Comparison of ENCODE assay signal across 8 cellular contexts in the genomic region with DNA sequence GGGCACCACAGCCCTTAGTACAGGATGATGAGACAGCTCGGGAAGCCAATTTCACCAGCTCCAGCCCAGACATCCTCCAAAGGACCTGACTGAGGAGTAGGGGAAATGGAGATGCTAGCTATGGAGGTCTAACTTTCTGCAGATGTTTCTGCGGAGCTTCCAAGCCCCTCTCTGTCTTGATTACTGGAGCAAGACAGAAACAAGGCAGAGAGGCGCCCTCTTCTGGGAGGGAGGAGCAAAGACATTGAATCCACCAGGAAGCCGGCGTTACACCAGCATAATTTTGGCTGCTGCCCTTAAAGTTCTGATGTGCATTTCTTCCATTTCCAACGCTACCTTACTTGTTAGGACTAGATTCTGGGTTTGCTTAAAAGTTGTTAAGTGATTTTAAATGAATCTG.
A peak's percentile ranks its signal among the peaks of the same experiment; 100 is the strongest.
DNase-seq lines count a peak whose midpoint lies in the region; ATAC-seq, FAIRE-seq and TF ChIP-seq lines count a peak whose summit lies in the region.

No MANE protein-coding gene starts in this region.

- H3K9me3 ChIP-seq in HUES48 (ENCODE audit: control insufficient read depth, insufficient read depth, low read length): no peaks in the 10 kb centered on the region
- H3K9me3 ChIP-seq in SU-DHL-6 (ENCODE audit: insufficient read depth, low read length): no peaks in the 10 kb centered on the region
- no peaks in the 10 kb centered on the region for H3K9me3 ChIP-seq in HepG2 (ENCODE audit: low read length)

- 0 out of 2 replicates have a peak overlapping the region, but pooled peaks have one; percentile 25 for H3K4me3 ChIP-seq in HUES48 (ENCODE audit: low read depth, low read length)
- no peak overlapping the region for H3K4me3 ChIP-seq in SU-DHL-6 (ENCODE audit: insufficient read depth, low read length, poor library complexity, severe bottlenecking)
- no peak overlapping the region for H3K4me3 ChIP-seq in HepG2 (replicated peaks in 1 of 3; ENCODE audit: insufficient read depth in 1 of 3, low read depth in 2 of 3, low read length in 3 of 3)

- H3K27me3 ChIP-seq in HUES48 (ENCODE audit: control insufficient read depth, insufficient read depth, low read length): peaks cover 97% of the 10 kb centered on the region
- no peaks in the 10 kb centered on the region for H3K27me3 ChIP-seq in SU-DHL-6 (ENCODE audit: low read length)
- peaks cover 7 to 52% of the 10 kb centered on the region in 2 experiments; a peak in 4 of 5 replicates for H3K27me3 ChIP-seq in HepG2 (ENCODE audit: control insufficient read depth in 1 of 2, insufficient read depth in 2 of 2, low read length in 2 of 2)

- no peak for TF ChIP-seq POLR2A in HepG2 (IDR thresholded peaks at IDR 0.05; ENCODE audit: insufficient read depth in 1 of 2, low read depth in 2 of 2, low read length in 2 of 2)

- CTCF ChIA-PET in HepG2 (lab: Yijun Ruan, JAX; ENCODE audit: low intra/inter-chr PET ratio, low total read pairs): interaction anchor here (1.7 kb wide), 1 partner anchor 68 kb away, joined by 11 read pairs; no protein-coding TSS in a partner anchor

- peak; percentile 70 for ATAC-seq in HepG2

- H3K9me2 ChIP-seq in SU-DHL-6 (replicated peaks; ENCODE audit: insufficient read depth, low read length): no peaks in the 10 kb centered on the region

- no peaks in the 10 kb centered on the region for H3F3A ChIP-seq in SU-DHL-6 (ENCODE audit: insufficient read depth)

- POLR2A ChIA-PET in HepG2 (lab: Yijun Ruan, JAX): no interaction called here

- 5% methylated on average over 6 of the region's 6 CpGs for WGBS in HepG2 (ENCODE audit: low lambda C conversion rate)

- TF ChIP-seq RAD21 in HepG2 (CRISPR knock-in tag; IDR thresholded peaks at IDR 0.05): 0 out of 2 replicates have a peak, but pooled peaks have one; percentile 26

- no peak overlapping the region for H3K9ac ChIP-seq in HUES48 (ENCODE audit: low read depth, low read length)
- no peak overlapping the region for H3K9ac ChIP-seq in SU-DHL-6 (ENCODE audit: low read length)
- H3K9ac ChIP-seq in HepG2 (ENCODE audit: insufficient read depth, low read depth, low read length): no peak overlapping the region

- H3K79me2 ChIP-seq in SU-DHL-6 (ENCODE audit: insufficient read depth, low read length) (no peaks in the 10 kb centered on the region), HepG2 (ENCODE audit: insufficient read depth, low read length) (no peaks in the 10 kb centered on the region)

- TF ChIP-seq CTCF in SU-DHL-6 (IDR thresholded peaks at IDR 0.05; ENCODE audit: insufficient read depth, low read length, poor library complexity, severe bottlenecking) (peak; percentile 63), HepG2 (CRISPR knock-in tag; IDR thresholded peaks at IDR 0.05) (peak; percentile 72)

- H3K27ac ChIP-seq in HUES48 (ENCODE audit: low read depth, low read length): no peak overlapping the region
- no peak overlapping the region for H3K27ac ChIP-seq in SU-DHL-6 (ENCODE audit: low read depth, low read length)
- no peak overlapping the region for H3K27ac ChIP-seq in HepG2 (ENCODE audit: extremely low read length, insufficient read depth, low read length)

- H2AFZ ChIP-seq in SU-DHL-6 (ENCODE audit: low read depth, low read length, severe bottlenecking) (no peak overlapping the region), HepG2 (ENCODE audit: low read length) (no peak overlapping the region)

- H3K4me1 ChIP-seq in HUES48 (ENCODE audit: control insufficient read depth, insufficient read depth, low read length): peaks cover 23% of the 10 kb centered on the region
- no peaks in the 10 kb centered on the region for H3K4me1 ChIP-seq in HepG2 (ENCODE audit: insufficient read depth, low read length)

- H4K20me1 ChIP-seq in SU-DHL-6 (ENCODE audit: low read depth, low read length) (no peaks in the 10 kb centered on the region), HepG2 (ENCODE audit: insufficient read depth, low read length) (peaks cover 4% of the 10 kb centered on the region; the same call in 1 of the 2 replicates)

- in situ Hi-C loops in G401 (cut with HindIII; ENCODE audit: low sequenced_read_pairs): loop anchor here (5.0 kb wide), 1 partner anchor 71 kb away; no protein-coding TSS in a partner anchor
- in situ Hi-C loops in HepG2 (cut with HindIII; ENCODE audit: extremely low pct_ligation_motif_present, low pct_unique_long_range_greater_than_20kb): loop anchor here (5.0 kb wide), 1 partner anchor 71 kb away; no protein-coding TSS in a partner anchor

- FAIRE-seq in HepG2 (lab: Jason Lieb, UNC): peak; percentile 36

- H3K36me3 ChIP-seq in HUES48 (ENCODE audit: control insufficient read depth, insufficient read depth, low read length) (no peaks in the 10 kb centered on the region), SU-DHL-6 (ENCODE audit: low read length) (no peaks in the 10 kb centered on the region), HepG2 (replicated peaks in 1 of 2; ENCODE audit: control insufficient read depth in 1 of 2, insufficient read depth in 2 of 2, low read length in 2 of 2) (no peaks in the 10 kb centered on the region)

- no TSS peak for BruUV-seq in HepG2 (replicated peaks; lab: Mats Ljungman, UMichigan)

- TF ChIP-seq EP300 in HepG2 (IDR thresholded peaks at IDR 0.05; ENCODE audit: low read depth in 2 of 2, low read length in 2 of 2) (no peak), HepG2 (CRISPR knock-in tag; IDR thresholded peaks at IDR 0.05; ENCODE audit: borderline replicate concordance) (no peak)

- H3K4me2 ChIP-seq in SU-DHL-6 (ENCODE audit: low read depth, low read length, poor library complexity, severe bottlenecking): no peak overlapping the region
- no peak overlapping the region for H3K4me2 ChIP-seq in HepG2 (ENCODE audit: low read depth, low read length)

- DNase-seq in G401 (ENCODE audit: low spot score): peak; percentile 47
- DNase-seq in HepG2 (ENCODE audit: low spot score): peak; percentile 27
- no peak for DNase-seq in cerebellar nuclear complex (lab: John Stamatoyannopoulos, UW)
- DNase-seq in DMS153 (lab: John Stamatoyannopoulos, UW): no peak
- no peak for DNase-seq in stimulated activated CD4-positive, alpha-beta T cell treated with anti-CD3 and anti-CD28 coated beads, Interleukin-2, amount 100 ng/mL, for 24 hours
- no peak for DNase-seq in stimulated activated naive CD4-positive, alpha-beta T cell (lab: John Stamatoyannopoulos, UW)

- intact Hi-C loops in HepG2 (cut with micrococcal nuclease; ENCODE audit: unreplicated experiment): no loop called here

TF ChIP-seq in HepG2, 621 proteins besides CTCF, POLR2A, EP300 and RAD21:
- TF ChIP-seq STAG1 (CRISPR knock-in tag; IDR thresholded peaks at IDR 0.05): peak; percentile 51
- no peak for TF ChIP-seq CAMTA2 (CRISPR knock-in tag; IDR thresholded peaks at IDR 0.05; ENCODE audit: borderline replicate concordance)
- TF ChIP-seq, protein P1, sequence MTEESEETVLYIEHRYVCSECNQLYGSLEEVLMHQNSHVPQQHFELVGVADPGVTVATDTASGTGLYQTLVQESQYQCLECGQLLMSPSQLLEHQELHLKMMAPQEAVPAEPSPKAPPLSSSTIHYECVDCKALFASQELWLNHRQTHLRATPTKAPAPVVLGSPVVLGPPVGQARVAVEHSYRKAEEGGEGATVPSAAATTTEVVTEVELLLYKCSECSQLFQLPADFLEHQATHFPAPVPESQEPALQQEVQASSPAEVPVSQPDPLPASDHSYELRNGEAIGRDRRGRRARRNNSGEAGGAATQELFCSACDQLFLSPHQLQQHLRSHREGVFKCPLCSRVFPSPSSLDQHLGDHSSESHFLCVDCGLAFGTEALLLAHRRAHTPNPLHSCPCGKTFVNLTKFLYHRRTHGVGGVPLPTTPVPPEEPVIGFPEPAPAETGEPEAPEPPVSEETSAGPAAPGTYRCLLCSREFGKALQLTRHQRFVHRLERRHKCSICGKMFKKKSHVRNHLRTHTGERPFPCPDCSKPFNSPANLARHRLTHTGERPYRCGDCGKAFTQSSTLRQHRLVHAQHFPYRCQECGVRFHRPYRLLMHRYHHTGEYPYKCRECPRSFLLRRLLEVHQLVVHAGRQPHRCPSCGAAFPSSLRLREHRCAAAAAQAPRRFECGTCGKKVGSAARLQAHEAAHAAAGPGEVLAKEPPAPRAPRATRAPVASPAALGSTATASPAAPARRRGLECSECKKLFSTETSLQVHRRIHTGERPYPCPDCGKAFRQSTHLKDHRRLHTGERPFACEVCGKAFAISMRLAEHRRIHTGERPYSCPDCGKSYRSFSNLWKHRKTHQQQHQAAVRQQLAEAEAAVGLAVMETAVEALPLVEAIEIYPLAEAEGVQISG (CRISPR knock-in tag; IDR thresholded peaks at IDR 0.05): 0 out of 2 replicates have a peak, but pooled peaks have one; percentile 19
- TF ChIP-seq EZH2 (conservative IDR thresholded peaks at IDR 0.05; ENCODE audit: low read depth, low read length): no peak
- peak; percentile 33; the same call in 1 of the 2 replicates for TF ChIP-seq SMC3 (IDR thresholded peaks at IDR 0.05; ENCODE audit: low read length)

Comparison
In these comparisons a context has a peak if more than half of its experiments do, and no peak if none do; other contexts are left out.
1. DNase-seq: peak in G401 (single experiment) and HepG2 (single experiment); none in cerebellar nuclear complex (0 of 2), DMS153 (single experiment), stimulated activated CD4-positive, alpha-beta T cell treated with anti-CD3 and anti-CD28 coated beads, Interleukin-2, amount 100 ng/mL, for 24 hours (0 of 2) and stimulated activated naive CD4-positive, alpha-beta T cell (0 of 6).